ENCODE assay signal across 20 cellular contexts in genomic region chr7:158110034-158110590, GRCh38.
"Had no signal": no experiment of that assay in that cellular context is flagged by ENCODE, and none has a peak within 500 bp of the region (broad histone marks: within the 10 kb centered on the region; RNA-seq: fewer than 3 reads in every experiment).

No MANE protein-coding gene starts in this region.

- H3K4me2 ChIP-seq: smooth muscle cell had no signal

- H3K36me3 Mint-ChIP-seq: memory B cell had no signal

- DNase-seq: activated CD4-positive, alpha-beta T cell treated with anti-CD3 and anti-CD28 coated beads for 4 hours; activated CD4-positive, alpha-beta T cell treated with anti-CD3 and anti-CD28 coated beads, Interleukin-2, amount 50 U/mL, for 48 hours; activated CD4-positive, CD25-positive, alpha-beta regulatory T cell; activated effector memory CD4-positive, alpha-beta T cell treated with anti-CD3 and anti-CD28 coated beads, Interleukin-2, amount 50 U/mL, for 16 hours; activated naive CD4-positive, alpha-beta T cell treated with anti-CD3 and anti-CD28 coated beads, Interleukin-2, amount 50 U/mL, for 16 hours; activated naive CD8-positive, alpha-beta T cell treated with anti-CD3 and anti-CD28 coated beads, Interleukin-2, amount 50 U/mL, for 24 hours; activated T-cell treated with anti-CD3 and anti-CD28 coated beads, Interleukin-2, amount 50 U/mL, for 72 hours; cortex of kidney; hypothalamus; sigmoid colon; stimulated activated CD4-positive, alpha-beta T cell treated with anti-CD3 and anti-CD28 coated beads, Interleukin-2, amount 100 ng/mL, for 48 hours; stimulated activated naive CD4-positive, alpha-beta T cell; T-helper 17 cell; upper lobe of right lung had no signal

- ATAC-seq: activated naive CD8-positive, alpha-beta T cell treated with anti-CD3 and anti-CD28 coated beads, Interleukin-2, amount 50 U/mL, for 24 hours; gastroesophageal sphincter; T-helper 17 cell; upper lobe of right lung had no signal

- H3K27ac ChIP-seq: epithelial cell of prostate, gastroesophageal sphincter, sigmoid colon, thoracic aorta, upper lobe of right lung had no signal

- H3K4me1 ChIP-seq: gastroesophageal sphincter, sigmoid colon, upper lobe of right lung had no signal

- H3K36me3 ChIP-seq: gastroesophageal sphincter, sigmoid colon, thoracic aorta, upper lobe of right lung had no signal

- H3K4me3 ChIP-seq: gastroesophageal sphincter, sigmoid colon, smooth muscle cell, thoracic aorta, upper lobe of right lung had no signal

- H3K4me3 Mint-ChIP-seq: activated naive CD8-positive, alpha-beta T cell treated with anti-CD3 and anti-CD28 coated beads, Interleukin-2, amount 50 U/mL, for 24 hours; activated T-cell treated with anti-CD3 and anti-CD28 coated beads, Interleukin-2, amount 50 U/mL, for 72 hours; memory B cell; nephron; T-helper 17 cell had no signal

- H3K9me3 ChIP-seq: sigmoid colon, thoracic aorta, upper lobe of right lung had no signal

- H3K27ac Mint-ChIP-seq: activated naive CD8-positive, alpha-beta T cell treated with anti-CD3 and anti-CD28 coated beads, Interleukin-2, amount 50 U/mL, for 24 hours; activated T-cell treated with anti-CD3 and anti-CD28 coated beads, Interleukin-2, amount 50 U/mL, for 72 hours; memory B cell; nephron; T-helper 17 cell had no signal

- H3K4me1 Mint-ChIP-seq: activated naive CD8-positive, alpha-beta T cell treated with anti-CD3 and anti-CD28 coated beads, Interleukin-2, amount 50 U/mL, for 24 hours; memory B cell; nephron; T-helper 17 cell had no signal

- H3K27me3 ChIP-seq: upper lobe of right lung had no signal

- H3K27me3 Mint-ChIP-seq: T-helper 17 cell had no signal
